15 cellular contexts compared by ENCODE assay signal in genomic region chr12:19856389-19856788, GRCh38.
DNase-seq lines count a peak whose midpoint lies in the region; ATAC-seq and TF ChIP-seq lines count a peak whose summit lies in the region.
"Had no signal": no experiment of that assay in that cellular context is flagged by ENCODE, and none has a peak within 500 bp of the region (broad histone marks: within the 10 kb centered on the region; RNA-seq: fewer than 3 reads in every experiment).

No MANE protein-coding gene starts in this region.

- no peak for TF ChIP-seq EP300 in upper lobe of left lung (IDR thresholded peaks at IDR 0.05)

- H3K4me1 Mint-ChIP-seq in activated naive CD4-positive, alpha-beta T cell treated with anti-CD3 and anti-CD28 coated beads, Interleukin-2, amount 10 ng/mL, durations not matched to agents 7 days and 5 days = no peaks in the 10 kb centered on the region

- H3K36me3 ChIP-seq in left lung (no peaks in the 10 kb centered on the region), upper lobe of left lung (no peaks in the 10 kb centered on the region)
- H3K36me3 ChIP-seq: gastrocnemius medialis had no signal

- H3K27ac Mint-ChIP-seq in activated naive CD4-positive, alpha-beta T cell treated with anti-CD3 and anti-CD28 coated beads, Interleukin-2, amount 10 ng/mL, durations not matched to agents 7 days and 5 days = no peak overlapping the region
- H3K27ac Mint-ChIP-seq: activated T-helper 17 cell treated with anti-CD3 and anti-CD28 coated beads, Interleukin-2, amount 50 U/mL, for 72 hours; CD4-positive, CD25-positive, alpha-beta regulatory T cell had no signal

- no peak overlapping the region for H3K4me3 ChIP-seq in left lung
- H3K4me3 ChIP-seq in upper lobe of left lung = no peak overlapping the region
- H3K4me3 ChIP-seq: gastrocnemius medialis had no signal

- H3K4me1 ChIP-seq in left lung (peaks cover 0 to 6% of the 10 kb centered on the region in 2 donors), upper lobe of left lung (peaks cover 0 to 2% (median 0%) of the 10 kb centered on the region in 4 donors)

- DNase-seq in DMS53 (lab: John Stamatoyannopoulos, UW) = peak; percentile 26
- DNase-seq in DMS53 treated with DMSO at 0.1 percent for 48 hours (lab: John Stamatoyannopoulos, UW; ENCODE audit: unreplicated experiment) = no peak
- DNase-seq in dedifferentiated amniotic fluid mesenchymal stem cell (ENCODE audit: extremely low spot score) = peak; percentile 30
- DNase-seq in left lung = no peak
- DNase-seq in upper lobe of left lung = no peak
- no peak for DNase-seq in activated CD8-positive, alpha-beta memory T cell treated with anti-CD3 and anti-CD28 coated beads, Interleukin-2, amount 50 U/mL, for 4 hours
- DNase-seq in activated naive CD4-positive, alpha-beta T cell treated with anti-CD3 and anti-CD28 coated beads, Interleukin-2, amount 10 ng/mL, durations not matched to agents 7 days and 5 days = no peak
- DNase-seq: activated CD4-positive, alpha-beta T cell treated with anti-CD3 and anti-CD28 coated beads, Interleukin-2, amount 50 U/mL, for 48 hours; CD4-positive, CD25-positive, alpha-beta regulatory T cell; effector CD8-positive, alpha-beta T cell; gastrocnemius medialis; SK-N-SH had no signal

- 62 to 69% methylated on average over 5 of the region's 5 CpGs for WGBS in upper lobe of left lung, 2 donors

- H3K4me3 Mint-ChIP-seq in activated naive CD4-positive, alpha-beta T cell treated with anti-CD3 and anti-CD28 coated beads, Interleukin-2, amount 10 ng/mL, durations not matched to agents 7 days and 5 days = no peak overlapping the region
- H3K4me3 Mint-ChIP-seq: activated T-helper 17 cell treated with anti-CD3 and anti-CD28 coated beads, Interleukin-2, amount 50 U/mL, for 72 hours; CD4-positive, CD25-positive, alpha-beta regulatory T cell had no signal

- H3K27me3 ChIP-seq in left lung (no peaks in the 10 kb centered on the region), upper lobe of left lung (no peaks in the 10 kb centered on the region)
- H3K27me3 ChIP-seq: gastrocnemius medialis had no signal

- intact Hi-C loops in left lung (cut with DNase I) = no loop called here

- H3K9me3 ChIP-seq in left lung (peaks cover 2 to 5% of the 10 kb centered on the region in 2 donors), upper lobe of left lung (no peaks in the 10 kb centered on the region)
- H3K9me3 ChIP-seq: gastrocnemius medialis had no signal

- H3K27ac ChIP-seq in left lung (peak overlapping the region; percentile 60 to 83), upper lobe of left lung (peak overlapping the region; percentile 15 to 68 (median 44))
- H3K27ac ChIP-seq: 22Rv1, gastrocnemius medialis had no signal

- no peak for TF ChIP-seq POLR2A in upper lobe of left lung (IDR thresholded peaks at IDR 0.05)

- no peaks in the 10 kb centered on the region for H3K36me3 Mint-ChIP-seq in activated naive CD4-positive, alpha-beta T cell treated with anti-CD3 and anti-CD28 coated beads, Interleukin-2, amount 10 ng/mL, durations not matched to agents 7 days and 5 days
- H3K36me3 Mint-ChIP-seq: CD4-positive, CD25-positive, alpha-beta regulatory T cell had no signal

- CTCF ChIA-PET in activated naive CD4-positive, alpha-beta T cell treated with anti-CD3 and anti-CD28 coated beads, Interleukin-2, amount 10 ng/mL, durations not matched to agents 7 days and 5 days (lab: Charles Lee) = no interaction called here

- no peaks in the 10 kb centered on the region for H3K27me3 Mint-ChIP-seq in activated naive CD4-positive, alpha-beta T cell treated with anti-CD3 and anti-CD28 coated beads, Interleukin-2, amount 10 ng/mL, durations not matched to agents 7 days and 5 days
- H3K27me3 Mint-ChIP-seq: CD4-positive, CD25-positive, alpha-beta regulatory T cell had no signal

- H3K9me3 Mint-ChIP-seq in activated naive CD4-positive, alpha-beta T cell treated with anti-CD3 and anti-CD28 coated beads, Interleukin-2, amount 10 ng/mL, durations not matched to agents 7 days and 5 days = peaks cover 6% of the 10 kb centered on the region
- H3K9me3 Mint-ChIP-seq: activated T-helper 17 cell treated with anti-CD3 and anti-CD28 coated beads, Interleukin-2, amount 50 U/mL, for 72 hours had no signal

- TF ChIP-seq CTCF in left lung (IDR thresholded peaks at IDR 0.05) (no peak), upper lobe of left lung (IDR thresholded peaks at IDR 0.05) (no peak)

- ATAC-seq in left lung (peak; percentile 31), upper lobe of left lung (ENCODE audit: low FRiP score in 2 of 2) (peak in 1 of 2 donors; percentile 60), GM21367 (IDR thresholded peaks at IDR 0.05; ENCODE audit: unreplicated experiment) (no peak)
- ATAC-seq: activated T-helper 17 cell treated with anti-CD3 and anti-CD28 coated beads, Interleukin-2, amount 50 U/mL, for 72 hours; gastrocnemius medialis had no signal

Comparison
In these comparisons a context has a peak if more than half of its experiments do, and no peak if none do; other contexts are left out.
1. DNase-seq: peak in DMS53 (single experiment) and dedifferentiated amniotic fluid mesenchymal stem cell (single experiment); none in DMS53 treated with DMSO at 0.1 percent for 48 hours (single experiment), left lung (0 of 2), upper lobe of left lung (0 of 2), activated CD8-positive, alpha-beta memory T cell treated with anti-CD3 and anti-CD28 coated beads, Interleukin-2, amount 50 U/mL, for 4 hours (single experiment) and activated naive CD4-positive, alpha-beta T cell treated with anti-CD3 and anti-CD28 coated beads, Interleukin-2, amount 10 ng/mL, durations not matched to agents 7 days and 5 days (single experiment).